ENCODE assay signal across 1 cellular context in genomic region chr6:24400045-24401039, GRCh38.
TF ChIP-seq lines count a peak whose summit lies in the region.

No MANE protein-coding gene starts in this region.

TF ChIP-seq in H1, 55 proteins besides CTCF, POLR2A, EP300 and RAD21:
- TF ChIP-seq ASH2L (IDR thresholded peaks at IDR 0.05; ENCODE audit: low read length) (peak; percentile 50), MAX (IDR thresholded peaks at IDR 0.05) (peak; percentile 15; the same call in 1 of the 2 replicates), SP1 (IDR thresholded peaks at IDR 0.05; ENCODE audit: low read depth, low read length) (peak; percentile 19; the same call in 1 of the 2 replicates), RBBP5 (IDR thresholded peaks at IDR 0.05; ENCODE audit: borderline replicate concordance, low read depth, low read length) (0 out of 2 replicates have a peak, but pooled peaks have one; percentile 42)
